In the genomic region with DNA sequence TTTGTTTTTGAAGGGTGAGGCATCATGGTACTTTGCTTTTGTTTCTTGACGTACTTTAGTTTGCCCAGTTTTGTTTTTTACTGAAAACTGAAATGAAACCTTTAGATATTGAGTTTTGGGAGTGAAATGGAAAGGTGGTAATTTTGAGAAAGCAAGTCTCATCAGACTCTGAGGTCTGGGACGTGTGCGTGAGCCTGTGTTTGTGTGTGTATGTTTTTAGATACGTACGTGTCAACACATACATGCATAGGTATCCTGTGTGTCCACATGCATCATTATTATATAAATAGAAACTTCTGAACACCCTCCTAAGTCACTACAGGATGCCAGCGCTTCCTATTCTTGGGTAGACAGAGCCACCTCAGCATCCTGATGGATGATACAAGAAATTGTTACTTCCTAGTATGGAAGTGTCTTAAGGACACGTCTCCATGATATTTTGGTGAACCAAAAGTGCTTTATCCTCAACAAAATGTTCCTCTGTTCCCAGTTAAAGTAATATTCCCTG, we compare ENCODE assay signal across 1 cellular context.
TF ChIP-seq lines count a peak whose summit lies in the region.

No MANE protein-coding gene starts in this region.

TF ChIP-seq in endothelial cell of umbilical vein, 7 proteins besides CTCF, POLR2A, EP300 and RAD21:
- TF ChIP-seq FOS (IDR thresholded peaks at IDR 0.05; ENCODE audit: borderline replicate concordance, insufficient read depth, low read length) (no peak), POLR2AphosphoS5 (IDR thresholded peaks at IDR 0.05; ENCODE audit: insufficient read depth, low read depth, low read length) (no peak), EZH2 (IDR thresholded peaks at IDR 0.05; ENCODE audit: borderline replicate concordance, low read depth, low read length, severe bottlenecking) (no peak), GATA2 (IDR thresholded peaks at IDR 0.05; ENCODE audit: insufficient read depth, insufficient read length, low read depth, low read length) (no peak), MAX (IDR thresholded peaks at IDR 0.05; ENCODE audit: insufficient read depth, insufficient read length) (no peak), MYC (IDR thresholded peaks at IDR 0.05; ENCODE audit: low read depth, low read length) (no peak), JUN (IDR thresholded peaks at IDR 0.05; ENCODE audit: borderline replicate concordance, insufficient read depth, insufficient read length, low read depth) (no peak)
